Comparison of ENCODE assay signal across 1 cellular context in the genomic region with DNA sequence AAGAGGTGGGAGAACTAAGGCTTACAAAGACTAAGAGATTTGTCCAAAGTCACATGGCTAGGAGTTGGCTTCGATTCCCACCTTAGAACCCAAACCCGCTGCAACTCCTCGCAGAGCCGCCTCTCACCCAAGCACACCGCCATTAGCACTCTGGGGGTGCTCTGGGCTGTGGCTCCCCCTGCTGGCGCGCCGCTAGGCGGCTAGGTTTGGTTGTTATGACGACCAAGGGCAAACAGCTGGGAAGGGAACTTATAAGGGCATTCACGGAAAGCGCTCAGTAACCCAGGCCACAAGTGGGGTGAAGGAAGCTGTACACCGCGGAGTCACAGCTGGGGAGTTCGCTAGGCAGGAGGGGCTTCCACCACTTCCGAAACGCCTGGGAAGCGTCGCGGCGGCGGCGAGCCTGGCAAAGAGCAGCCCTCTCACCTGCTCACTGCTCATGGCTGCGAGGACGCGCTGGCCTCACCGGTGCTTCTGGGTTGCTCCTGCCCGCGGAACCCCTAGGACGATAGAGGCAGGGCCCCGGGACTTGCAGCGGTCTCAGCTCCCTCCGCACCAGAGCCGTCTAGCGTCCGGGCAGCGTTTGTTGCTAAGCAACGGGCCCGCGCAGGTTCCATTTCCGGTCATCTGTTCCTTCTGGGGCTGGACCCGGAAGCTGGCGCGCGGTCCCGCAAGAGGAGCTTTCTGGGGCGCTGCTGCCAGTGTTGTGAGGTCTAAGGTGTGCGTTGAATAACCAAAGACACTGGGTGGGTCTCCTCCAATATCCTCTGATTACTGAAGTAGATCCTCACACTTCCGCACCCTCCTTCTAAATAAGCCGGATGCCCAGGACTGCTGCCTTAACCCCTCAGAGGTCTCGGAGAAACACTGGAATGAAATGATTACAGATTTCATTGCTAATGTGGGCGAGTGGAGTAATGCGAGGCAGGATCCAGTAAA.
TF ChIP-seq lines count a peak whose summit lies in the region.

A gene (minus strand): TSS at position 567 of the 939 bp plus-strand sequence. CDS start 126 bp downstream, at position 441.

TF ChIP-seq in HepG2, 621 proteins besides CTCF, POLR2A, EP300 and RAD21 (continued from another document and continues in another):
- TF ChIP-seq, protein P1, sequence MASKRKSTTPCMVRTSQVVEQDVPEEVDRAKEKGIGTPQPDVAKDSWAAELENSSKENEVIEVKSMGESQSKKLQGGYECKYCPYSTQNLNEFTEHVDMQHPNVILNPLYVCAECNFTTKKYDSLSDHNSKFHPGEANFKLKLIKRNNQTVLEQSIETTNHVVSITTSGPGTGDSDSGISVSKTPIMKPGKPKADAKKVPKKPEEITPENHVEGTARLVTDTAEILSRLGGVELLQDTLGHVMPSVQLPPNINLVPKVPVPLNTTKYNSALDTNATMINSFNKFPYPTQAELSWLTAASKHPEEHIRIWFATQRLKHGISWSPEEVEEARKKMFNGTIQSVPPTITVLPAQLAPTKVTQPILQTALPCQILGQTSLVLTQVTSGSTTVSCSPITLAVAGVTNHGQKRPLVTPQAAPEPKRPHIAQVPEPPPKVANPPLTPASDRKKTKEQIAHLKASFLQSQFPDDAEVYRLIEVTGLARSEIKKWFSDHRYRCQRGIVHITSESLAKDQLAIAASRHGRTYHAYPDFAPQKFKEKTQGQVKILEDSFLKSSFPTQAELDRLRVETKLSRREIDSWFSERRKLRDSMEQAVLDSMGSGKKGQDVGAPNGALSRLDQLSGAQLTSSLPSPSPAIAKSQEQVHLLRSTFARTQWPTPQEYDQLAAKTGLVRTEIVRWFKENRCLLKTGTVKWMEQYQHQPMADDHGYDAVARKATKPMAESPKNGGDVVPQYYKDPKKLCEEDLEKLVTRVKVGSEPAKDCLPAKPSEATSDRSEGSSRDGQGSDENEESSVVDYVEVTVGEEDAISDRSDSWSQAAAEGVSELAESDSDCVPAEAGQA (IDR thresholded peaks at IDR 0.05; ENCODE audit: low read depth), result 0 out of 2 replicates have a peak, but pooled peaks have one; percentile 35
- TF ChIP-seq, protein P1 (CRISPR knock-in tag; IDR thresholded peaks at IDR 0.05; ENCODE audit: borderline replicate concordance), result no peak
- TF ChIP-seq, protein P2, sequence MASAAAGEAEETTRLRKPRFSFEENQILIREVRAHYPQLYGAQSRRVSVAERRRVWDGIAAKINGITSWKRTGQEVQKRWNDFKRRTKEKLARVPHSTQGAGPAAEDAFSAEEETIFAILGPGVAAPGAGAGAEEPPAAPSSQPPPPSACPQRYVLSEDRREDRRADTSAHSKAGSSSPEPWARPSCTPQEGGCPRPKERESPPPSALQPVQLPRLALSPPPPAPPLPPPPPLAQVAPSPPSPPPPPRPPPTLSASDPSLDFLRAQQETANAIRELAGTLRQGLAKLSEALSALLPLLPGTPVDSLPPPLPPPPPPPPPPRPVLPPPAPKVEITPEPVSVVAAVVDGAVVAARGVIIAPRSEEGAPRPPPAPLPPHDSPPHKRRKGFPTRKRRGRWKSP (CRISPR knock-in tag; IDR thresholded peaks at IDR 0.05), result no peak
- no peak for TF ChIP-seq ZSCAN22 (CRISPR knock-in tag; IDR thresholded peaks at IDR 0.05)
- TF ChIP-seq, protein P3, sequence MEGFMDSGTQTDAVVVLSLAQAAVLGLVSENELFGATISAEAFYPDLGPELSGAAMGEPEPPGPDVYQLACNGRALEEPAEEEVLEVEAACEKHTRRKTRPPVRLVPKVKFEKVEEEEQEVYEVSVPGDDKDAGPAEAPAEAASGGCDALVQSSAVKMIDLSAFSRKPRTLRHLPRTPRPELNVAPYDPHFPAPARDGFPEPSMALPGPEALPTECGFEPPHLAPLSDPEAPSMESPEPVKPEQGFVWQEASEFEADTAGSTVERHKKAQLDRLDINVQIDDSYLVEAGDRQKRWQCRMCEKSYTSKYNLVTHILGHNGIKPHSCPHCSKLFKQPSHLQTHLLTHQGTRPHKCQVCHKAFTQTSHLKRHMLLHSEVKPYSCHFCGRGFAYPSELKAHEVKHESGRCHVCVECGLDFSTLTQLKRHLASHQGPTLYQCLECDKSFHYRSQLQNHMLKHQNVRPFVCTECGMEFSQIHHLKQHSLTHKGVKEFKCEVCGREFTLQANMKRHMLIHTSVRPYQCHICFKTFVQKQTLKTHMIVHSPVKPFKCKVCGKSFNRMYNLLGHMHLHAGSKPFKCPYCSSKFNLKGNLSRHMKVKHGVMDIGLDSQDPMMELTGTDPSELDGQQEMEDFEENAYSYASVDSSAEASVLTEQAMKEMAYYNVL (CRISPR knock-in tag; IDR thresholded peaks at IDR 0.05; ENCODE audit: borderline replicate concordance), result no peak
- TF ChIP-seq ZFYVE20 (CRISPR knock-in tag; IDR thresholded peaks at IDR 0.05; ENCODE audit: borderline replicate concordance, low read depth), result no peak
- TF ChIP-seq, protein P4, sequence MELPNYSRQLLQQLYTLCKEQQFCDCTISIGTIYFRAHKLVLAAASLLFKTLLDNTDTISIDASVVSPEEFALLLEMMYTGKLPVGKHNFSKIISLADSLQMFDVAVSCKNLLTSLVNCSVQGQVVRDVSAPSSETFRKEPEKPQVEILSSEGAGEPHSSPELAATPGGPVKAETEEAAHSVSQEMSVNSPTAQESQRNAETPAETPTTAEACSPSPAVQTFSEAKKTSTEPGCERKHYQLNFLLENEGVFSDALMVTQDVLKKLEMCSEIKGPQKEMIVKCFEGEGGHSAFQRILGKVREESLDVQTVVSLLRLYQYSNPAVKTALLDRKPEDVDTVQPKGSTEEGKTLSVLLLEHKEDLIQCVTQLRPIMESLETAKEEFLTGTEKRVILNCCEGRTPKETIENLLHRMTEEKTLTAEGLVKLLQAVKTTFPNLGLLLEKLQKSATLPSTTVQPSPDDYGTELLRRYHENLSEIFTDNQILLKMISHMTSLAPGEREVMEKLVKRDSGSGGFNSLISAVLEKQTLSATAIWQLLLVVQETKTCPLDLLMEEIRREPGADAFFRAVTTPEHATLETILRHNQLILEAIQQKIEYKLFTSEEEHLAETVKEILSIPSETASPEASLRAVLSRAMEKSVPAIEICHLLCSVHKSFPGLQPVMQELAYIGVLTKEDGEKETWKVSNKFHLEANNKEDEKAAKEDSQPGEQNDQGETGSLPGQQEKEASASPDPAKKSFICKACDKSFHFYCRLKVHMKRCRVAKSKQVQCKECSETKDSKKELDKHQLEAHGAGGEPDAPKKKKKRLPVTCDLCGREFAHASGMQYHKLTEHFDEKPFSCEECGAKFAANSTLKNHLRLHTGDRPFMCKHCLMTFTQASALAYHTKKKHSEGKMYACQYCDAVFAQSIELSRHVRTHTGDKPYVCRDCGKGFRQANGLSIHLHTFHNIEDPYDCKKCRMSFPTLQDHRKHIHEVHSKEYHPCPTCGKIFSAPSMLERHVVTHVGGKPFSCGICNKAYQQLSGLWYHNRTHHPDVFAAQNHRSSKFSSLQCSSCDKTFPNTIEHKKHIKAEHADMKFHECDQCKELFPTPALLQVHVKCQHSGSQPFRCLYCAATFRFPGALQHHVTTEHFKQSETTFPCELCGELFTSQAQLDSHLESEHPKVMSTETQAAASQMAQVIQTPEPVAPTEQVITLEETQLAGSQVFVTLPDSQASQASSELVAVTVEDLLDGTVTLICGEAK (IDR thresholded peaks at IDR 0.05), result peak; percentile 44
- TF ChIP-seq, protein P4 (CRISPR knock-in tag; IDR thresholded peaks at IDR 0.05), result peak; percentile 74; the same call in 1 of the 2 replicates
- TF ChIP-seq PTBP1 (IDR thresholded peaks at IDR 0.05; ENCODE audit: low read depth, low read length, poor library complexity, severe bottlenecking), result no peak
- TF ChIP-seq, protein P5, sequence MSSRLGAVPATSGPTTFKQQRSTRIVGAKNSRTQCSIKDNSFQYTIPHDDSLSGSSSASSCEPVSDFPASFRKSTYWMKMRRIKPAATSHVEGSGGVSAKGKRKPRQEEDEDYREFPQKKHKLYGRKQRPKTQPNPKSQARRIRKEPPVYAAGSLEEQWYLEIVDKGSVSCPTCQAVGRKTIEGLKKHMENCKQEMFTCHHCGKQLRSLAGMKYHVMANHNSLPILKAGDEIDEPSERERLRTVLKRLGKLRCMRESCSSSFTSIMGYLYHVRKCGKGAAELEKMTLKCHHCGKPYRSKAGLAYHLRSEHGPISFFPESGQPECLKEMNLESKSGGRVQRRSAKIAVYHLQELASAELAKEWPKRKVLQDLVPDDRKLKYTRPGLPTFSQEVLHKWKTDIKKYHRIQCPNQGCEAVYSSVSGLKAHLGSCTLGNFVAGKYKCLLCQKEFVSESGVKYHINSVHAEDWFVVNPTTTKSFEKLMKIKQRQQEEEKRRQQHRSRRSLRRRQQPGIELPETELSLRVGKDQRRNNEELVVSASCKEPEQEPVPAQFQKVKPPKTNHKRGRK (CRISPR knock-in tag; IDR thresholded peaks at IDR 0.05), result 0 out of 2 replicates have a peak, but pooled peaks have one; percentile 28
- peak; percentile 54; the same call in 1 of the 2 replicates for TF ChIP-seq ZNF878 (CRISPR knock-in tag; IDR thresholded peaks at IDR 0.05)
- peak; percentile 25; the same call in 1 of the 2 replicates for TF ChIP-seq NCOA2 (CRISPR knock-in tag; IDR thresholded peaks at IDR 0.05)
- TF ChIP-seq, protein P6, sequence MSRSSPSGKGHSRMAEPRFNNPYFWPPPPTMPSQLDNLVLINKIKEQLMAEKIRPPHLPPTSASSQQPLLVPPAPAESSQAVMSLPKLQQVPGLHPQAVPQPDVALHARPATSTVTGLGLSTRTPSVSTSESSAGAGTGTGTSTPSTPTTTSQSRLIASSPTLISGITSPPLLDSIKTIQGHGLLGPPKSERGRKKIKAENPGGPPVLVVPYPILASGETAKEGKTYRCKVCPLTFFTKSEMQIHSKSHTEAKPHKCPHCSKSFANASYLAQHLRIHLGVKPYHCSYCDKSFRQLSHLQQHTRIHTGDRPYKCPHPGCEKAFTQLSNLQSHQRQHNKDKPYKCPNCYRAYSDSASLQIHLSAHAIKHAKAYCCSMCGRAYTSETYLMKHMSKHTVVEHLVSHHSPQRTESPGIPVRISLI (CRISPR knock-in tag; IDR thresholded peaks at IDR 0.05; ENCODE audit: borderline replicate concordance), result no peak
- TF ChIP-seq, protein P7, sequence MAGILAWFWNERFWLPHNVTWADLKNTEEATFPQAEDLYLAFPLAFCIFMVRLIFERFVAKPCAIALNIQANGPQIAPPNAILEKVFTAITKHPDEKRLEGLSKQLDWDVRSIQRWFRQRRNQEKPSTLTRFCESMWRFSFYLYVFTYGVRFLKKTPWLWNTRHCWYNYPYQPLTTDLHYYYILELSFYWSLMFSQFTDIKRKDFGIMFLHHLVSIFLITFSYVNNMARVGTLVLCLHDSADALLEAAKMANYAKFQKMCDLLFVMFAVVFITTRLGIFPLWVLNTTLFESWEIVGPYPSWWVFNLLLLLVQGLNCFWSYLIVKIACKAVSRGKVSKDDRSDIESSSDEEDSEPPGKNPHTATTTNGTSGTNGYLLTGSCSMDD (CRISPR knock-in tag; IDR thresholded peaks at IDR 0.05), result no peak
